Comparison of ENCODE assay signal across 2 cellular contexts in genomic region chr2:145043399-145043834, GRCh38.
TF ChIP-seq lines count a peak whose summit lies in the region.

No MANE protein-coding gene starts in this region.

TF ChIP-seq in Ishikawa, 13 proteins besides CTCF, POLR2A, EP300 and RAD21 (continued from another document):
- no peak for TF ChIP-seq CREB1 (IDR thresholded peaks at IDR 0.05; ENCODE audit: low read depth)
- TF ChIP-seq EGR1 (IDR thresholded peaks at IDR 0.05): no peak
- TF ChIP-seq TEAD4 (IDR thresholded peaks at IDR 0.05): no peak
- TF ChIP-seq USF1 (IDR thresholded peaks at IDR 0.05): no peak
TF ChIP-seq in Ishikawa: peak in this region for 0.

TF ChIP-seq in K562, 482 proteins besides CTCF, POLR2A, EP300 and RAD21 (continued from another document):
- TF ChIP-seq CHD7 (IDR thresholded peaks at IDR 0.05; ENCODE audit: low read depth, low read length) (no peak), ATF7 (IDR thresholded peaks at IDR 0.05) (peak; percentile 33; the same call in 1 of the 2 replicates), TCF7 (IDR thresholded peaks at IDR 0.05; ENCODE audit: borderline replicate concordance) (no peak), PTBP1 (IDR thresholded peaks at IDR 0.05; ENCODE audit: low read depth, low read length) (no peak), ZNF395 (CRISPR knock-in tag; IDR thresholded peaks at IDR 0.05) (no peak), SLC30A9 (CRISPR knock-in tag; IDR thresholded peaks at IDR 0.05) (no peak), ZNF316 (IDR thresholded peaks at IDR 0.05) (peak; percentile 82), ATF3 (IDR thresholded peaks at IDR 0.05) (peak; percentile 38), ATF3 (CRISPR knock-in tag; conservative IDR thresholded peaks at IDR 0.05) (no peak), ZNF592 (IDR thresholded peaks at IDR 0.05) (no peak), L3MBTL2 (IDR thresholded peaks at IDR 0.05) (peak; percentile 44), RBM15 (IDR thresholded peaks at IDR 0.05; ENCODE audit: insufficient read depth, low read length) (no peak), MAFG (tag; conservative IDR thresholded peaks at IDR 0.05) (peak; percentile 80), C11orf30 (IDR thresholded peaks at IDR 0.05; ENCODE audit: low read depth) (peak; percentile 74)
